ENCODE assay signal across 1 cellular context in the genomic region with DNA sequence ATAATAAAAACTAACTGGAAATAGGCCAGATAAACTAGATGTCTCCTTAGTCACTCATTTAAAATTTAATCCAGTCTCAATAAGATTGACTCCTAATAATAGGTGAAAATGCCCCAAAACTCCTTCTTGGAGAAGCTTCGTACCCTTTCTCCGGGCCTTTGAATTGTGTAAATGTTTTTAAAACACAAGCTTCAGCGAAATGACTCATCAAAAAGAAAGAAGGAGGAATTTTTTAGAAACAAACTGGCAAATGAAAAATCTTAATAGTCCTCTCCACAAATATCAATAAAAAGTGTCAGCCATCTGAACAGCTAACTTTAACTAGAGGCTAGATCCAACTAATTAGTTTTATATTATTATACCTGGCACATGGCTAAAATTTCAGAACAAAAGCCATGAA.
TF ChIP-seq lines count a peak whose summit lies in the region.
"Not testable (repeated sequence)": the region's sequence is repeated elsewhere in the genome, so short reads cannot be mapped to it uniquely, and the experiment has no call there.

No MANE protein-coding gene starts in this region.

TF ChIP-seq in K562, 482 proteins besides CTCF, POLR2A, EP300 and RAD21 (continued from another document):
- TF ChIP-seq, protein P1, sequence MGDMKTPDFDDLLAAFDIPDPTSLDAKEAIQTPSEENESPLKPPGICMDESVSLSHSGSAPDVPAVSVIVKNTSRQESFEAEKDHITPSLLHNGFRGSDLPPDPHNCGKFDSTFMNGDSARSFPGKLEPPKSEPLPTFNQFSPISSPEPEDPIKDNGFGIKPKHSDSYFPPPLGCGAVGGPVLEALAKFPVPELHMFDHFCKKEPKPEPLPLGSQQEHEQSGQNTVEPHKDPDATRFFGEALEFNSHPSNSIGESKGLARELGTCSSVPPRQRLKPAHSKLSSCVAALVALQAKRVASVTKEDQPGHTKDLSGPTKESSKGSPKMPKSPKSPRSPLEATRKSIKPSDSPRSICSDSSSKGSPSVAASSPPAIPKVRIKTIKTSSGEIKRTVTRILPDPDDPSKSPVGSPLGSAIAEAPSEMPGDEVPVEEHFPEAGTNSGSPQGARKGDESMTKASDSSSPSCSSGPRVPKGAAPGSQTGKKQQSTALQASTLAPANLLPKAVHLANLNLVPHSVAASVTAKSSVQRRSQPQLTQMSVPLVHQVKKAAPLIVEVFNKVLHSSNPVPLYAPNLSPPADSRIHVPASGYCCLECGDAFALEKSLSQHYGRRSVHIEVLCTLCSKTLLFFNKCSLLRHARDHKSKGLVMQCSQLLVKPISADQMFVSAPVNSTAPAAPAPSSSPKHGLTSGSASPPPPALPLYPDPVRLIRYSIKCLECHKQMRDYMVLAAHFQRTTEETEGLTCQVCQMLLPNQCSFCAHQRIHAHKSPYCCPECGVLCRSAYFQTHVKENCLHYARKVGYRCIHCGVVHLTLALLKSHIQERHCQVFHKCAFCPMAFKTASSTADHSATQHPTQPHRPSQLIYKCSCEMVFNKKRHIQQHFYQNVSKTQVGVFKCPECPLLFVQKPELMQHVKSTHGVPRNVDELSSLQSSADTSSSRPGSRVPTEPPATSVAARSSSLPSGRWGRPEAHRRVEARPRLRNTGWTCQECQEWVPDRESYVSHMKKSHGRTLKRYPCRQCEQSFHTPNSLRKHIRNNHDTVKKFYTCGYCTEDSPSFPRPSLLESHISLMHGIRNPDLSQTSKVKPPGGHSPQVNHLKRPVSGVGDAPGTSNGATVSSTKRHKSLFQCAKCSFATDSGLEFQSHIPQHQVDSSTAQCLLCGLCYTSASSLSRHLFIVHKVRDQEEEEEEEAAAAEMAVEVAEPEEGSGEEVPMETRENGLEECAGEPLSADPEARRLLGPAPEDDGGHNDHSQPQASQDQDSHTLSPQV (IDR thresholded peaks at IDR 0.05): peak; percentile 43; the same call in 1 of the 2 replicates
- TF ChIP-seq NFE2 (IDR thresholded peaks at IDR 0.05; ENCODE audit: low read depth) (peak; percentile 52; the same call in 1 of the 2 replicates), ZNF316 (IDR thresholded peaks at IDR 0.05) (peak; percentile 60; the same call in 1 of the 2 replicates), C11orf30 (IDR thresholded peaks at IDR 0.05; ENCODE audit: low read depth) (peak; percentile 66), MAFF (IDR thresholded peaks at IDR 0.05; ENCODE audit: low read length) (peak; percentile 22; the same call in 1 of the 2 replicates), MAFG (tag; conservative IDR thresholded peaks at IDR 0.05) (peak; percentile 75)
- TF ChIP-seq, protein P2, sequence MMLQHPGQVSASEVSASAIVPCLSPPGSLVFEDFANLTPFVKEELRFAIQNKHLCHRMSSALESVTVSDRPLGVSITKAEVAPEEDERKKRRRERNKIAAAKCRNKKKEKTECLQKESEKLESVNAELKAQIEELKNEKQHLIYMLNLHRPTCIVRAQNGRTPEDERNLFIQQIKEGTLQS (IDR thresholded peaks at IDR 0.05): peak; percentile 36; the same call in 1 of the 2 replicates
- TF ChIP-seq, protein P2 (CRISPR knock-in tag; conservative IDR thresholded peaks at IDR 0.05): not testable (repeated sequence)
TF ChIP-seq in K562: peak in this region for 9; not testable (repeated sequence) for 473.
